In the genomic region with DNA sequence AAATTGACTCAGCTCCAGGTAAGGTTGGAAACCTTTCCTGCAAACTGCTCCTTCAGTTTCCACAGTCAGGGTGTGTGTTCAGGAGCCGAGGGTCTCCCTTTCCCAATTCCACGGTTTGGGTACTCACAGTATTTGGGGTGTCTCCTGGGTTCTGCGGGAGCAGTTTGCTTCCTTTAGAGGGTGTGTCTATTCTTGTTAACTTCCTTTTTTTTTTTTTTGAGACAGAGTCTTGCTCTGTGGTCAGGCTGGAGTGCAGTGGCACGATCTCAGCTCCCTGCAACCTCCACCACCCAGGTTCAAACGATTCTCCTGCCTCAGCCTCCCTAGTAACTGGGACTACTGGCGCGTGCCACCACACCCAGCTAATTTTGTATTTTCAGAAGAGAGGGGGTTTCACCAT, we compare ENCODE assay signal across 10 cellular contexts.
"Had no signal": no experiment of that assay in that cellular context is flagged by ENCODE, and none has a peak within 500 bp of the region (broad histone marks: within the 10 kb centered on the region; RNA-seq: fewer than 3 reads in every experiment).

No MANE protein-coding gene starts in this region.

- H3K4me1 Mint-ChIP-seq: activated CD4-positive, alpha-beta T cell treated with anti-CD3 and anti-CD28 coated beads, Interleukin-2, amount 10 ng/mL, durations not matched to agents 24 days and 14 days; activated naive CD4-positive, alpha-beta T cell treated with anti-CD3 and anti-CD28 coated beads, Interleukin-2, amount 50 U/mL, for 24 hours; neural crest cell had no signal

- H3K27me3 Mint-ChIP-seq: activated CD4-positive, alpha-beta T cell treated with anti-CD3 and anti-CD28 coated beads, Interleukin-2, amount 10 ng/mL, durations not matched to agents 24 days and 14 days; activated naive CD4-positive, alpha-beta T cell treated with anti-CD3 and anti-CD28 coated beads, Interleukin-2, amount 50 U/mL, for 24 hours had no signal

- H3K27ac Mint-ChIP-seq: activated CD4-positive, alpha-beta T cell treated with anti-CD3 and anti-CD28 coated beads, Interleukin-2, amount 10 ng/mL, durations not matched to agents 24 days and 14 days; activated naive CD4-positive, alpha-beta T cell treated with anti-CD3 and anti-CD28 coated beads, Interleukin-2, amount 50 U/mL, for 24 hours; brain had no signal

- ATAC-seq: sciatic nerve had no signal

- H3K9me3 Mint-ChIP-seq: brain, neural crest cell had no signal

- H3K4me3 Mint-ChIP-seq: activated CD4-positive, alpha-beta T cell treated with anti-CD3 and anti-CD28 coated beads, Interleukin-2, amount 10 ng/mL, durations not matched to agents 24 days and 14 days; activated naive CD4-positive, alpha-beta T cell treated with anti-CD3 and anti-CD28 coated beads, Interleukin-2, amount 50 U/mL, for 24 hours; brain; neural crest cell had no signal

- DNase-seq: activated CD4-positive, alpha-beta T cell treated with anti-CD3 and anti-CD28 coated beads, Interleukin-2, amount 10 ng/mL, durations not matched to agents 24 days and 14 days; activated T-cell treated with anti-CD3 and anti-CD28 coated beads for 4 hours; amniotic stem cell; stimulated activated CD4-positive, alpha-beta T cell treated with anti-CD3 and anti-CD28 coated beads, Interleukin-2, amount 100 ng/mL, for 24 hours; stimulated activated naive CD4-positive, alpha-beta T cell treated with Interleukin-2 at 50 U/mL for 16 hours; upper lobe of left lung had no signal

- H3K36me3 Mint-ChIP-seq: activated naive CD4-positive, alpha-beta T cell treated with anti-CD3 and anti-CD28 coated beads, Interleukin-2, amount 50 U/mL, for 24 hours; brain had no signal
